In the genomic region with DNA sequence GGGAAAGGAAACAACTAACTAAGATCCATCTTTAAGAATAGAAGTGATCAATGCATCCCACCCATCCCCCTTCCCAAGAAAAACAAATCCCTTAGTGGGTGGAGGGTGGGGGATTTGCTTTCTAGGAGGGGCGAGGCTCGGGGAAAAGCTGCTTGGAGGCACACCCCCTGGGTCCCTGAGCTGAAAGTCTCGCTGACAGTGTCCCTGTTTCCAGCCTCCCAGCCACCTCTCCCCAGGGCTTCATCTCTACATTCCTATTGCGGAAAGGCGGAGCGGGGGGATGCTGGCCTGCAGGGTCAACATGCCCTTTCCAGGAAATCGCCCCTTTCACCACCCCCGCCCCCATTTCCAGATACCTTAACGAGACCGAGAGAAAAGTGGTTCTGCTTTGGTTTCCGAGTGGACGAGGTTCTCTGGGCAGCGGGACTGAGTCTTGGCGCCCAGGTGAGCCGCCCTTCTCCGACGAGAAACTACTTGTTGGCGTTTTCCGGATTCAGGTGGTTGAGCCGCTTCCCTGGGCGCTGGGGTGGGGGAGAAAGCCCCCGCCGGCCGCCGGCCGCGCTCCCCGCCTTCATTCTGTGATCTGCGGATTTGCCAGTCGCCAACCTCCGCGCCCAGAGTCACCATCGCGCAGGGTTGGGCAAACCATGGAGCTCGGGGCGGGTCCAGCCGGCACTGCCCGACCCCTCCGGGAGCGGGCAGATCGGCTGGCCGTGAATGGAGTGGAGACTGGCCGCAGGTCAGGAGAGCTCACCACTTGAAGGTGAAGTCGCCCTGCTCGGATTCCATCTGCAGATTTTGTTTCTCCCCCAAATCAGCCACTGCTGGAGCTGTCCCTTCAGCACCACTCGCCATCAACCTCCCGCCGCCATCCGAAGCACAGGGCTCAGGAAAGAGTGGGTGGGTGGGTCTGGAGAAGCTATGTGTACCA, we compare ENCODE assay signal across 7 cellular contexts. TPM values are rescaled to one million over a fixed set of nuclear protein-coding genes. Genes with fewer than 3 reads are reported as not detected.
DNase-seq lines count a peak whose midpoint lies in the region; ATAC-seq and TF ChIP-seq lines count a peak whose summit lies in the region.

No MANE protein-coding gene starts in this region.

- ATAC-seq in HCT116 (no peak), GM19452 (IDR thresholded peaks at IDR 0.05; ENCODE audit: unreplicated experiment) (no peak)

- no peak overlapping the region for H3K4me2 ChIP-seq in HCT116 (ENCODE audit: low read length)
- no peak overlapping the region for H3K4me2 ChIP-seq in fibroblast of lung (ENCODE audit: extremely low read depth, insufficient read depth, low read length)
- H3K4me2 ChIP-seq in skeletal muscle satellite cell (ENCODE audit: low read length), result peak overlapping the region; percentile 68

- no peaks in the 10 kb centered on the region for H3K4me1 ChIP-seq in HCT116 (ENCODE audit: control insufficient read depth in 1 of 2, insufficient read depth in 2 of 2, low read length in 2 of 2)
- H3K4me1 ChIP-seq in NT2/D1 (ENCODE audit: insufficient read depth, insufficient read length), result no peaks in the 10 kb centered on the region
- no peaks in the 10 kb centered on the region for H3K4me1 ChIP-seq in fibroblast of lung (ENCODE audit: control insufficient read depth, extremely low read depth, insufficient read depth, low read length)
- H3K4me1 ChIP-seq in skeletal muscle satellite cell (ENCODE audit: control insufficient read depth, insufficient read depth, low read length), result no peaks in the 10 kb centered on the region

- TF ChIP-seq CTCF in HCT116 (IDR thresholded peaks at IDR 0.05 in 2 of 3, conservative IDR thresholded peaks at IDR 0.05 in 1 of 3; ENCODE audit: borderline replicate concordance in 1 of 3, insufficient read depth in 1 of 3, low read depth in 2 of 3, low read length in 2 of 3) (no peak), fibroblast of lung (conservative IDR thresholded peaks at IDR 0.05 in 1 of 2, IDR thresholded peaks at IDR 0.05 in 1 of 2; ENCODE audit: low read depth in 1 of 2, low read length in 2 of 2) (no peak)

- TF ChIP-seq POLR2A in HCT116 (IDR thresholded peaks at IDR 0.05; ENCODE audit: borderline replicate concordance, extremely low read depth, insufficient read depth, insufficient read length), result no peak

- RAD21 ChIA-PET in HCT116 (lab: Charles Lee; ENCODE audit: low non-redundant PET in 1 of 2, low total read pairs in 2 of 2, uncharacterized antibody in 2 of 2, unreplicated experiment in 2 of 2), result no interaction called here

- H3K9me2 ChIP-seq in HCT116 (ENCODE audit: insufficient read depth), result no peaks in the 10 kb centered on the region

- H3K27ac ChIP-seq in HCT116 (ENCODE audit: low read depth, low read length) (no peak overlapping the region), fibroblast of lung (ENCODE audit: insufficient read depth, low read length) (no peak overlapping the region)

- H3K9me3 ChIP-seq in HCT116 (ENCODE audit: control insufficient read depth in 1 of 2, insufficient read depth in 1 of 2, low read depth in 1 of 2, low read length in 2 of 2), result no peaks in the 10 kb centered on the region
- no peaks in the 10 kb centered on the region for H3K9me3 ChIP-seq in NT2/D1 (ENCODE audit: insufficient read depth, low read length)
- H3K9me3 ChIP-seq in fibroblast of lung (ENCODE audit: control insufficient read depth, insufficient read depth, low read depth, low read length), result no peaks in the 10 kb centered on the region
- H3K9me3 ChIP-seq in skeletal muscle satellite cell (replicated peaks; ENCODE audit: low read length), result no peaks in the 10 kb centered on the region

- H3K4me3 ChIP-seq in HCT116 (replicated peaks in 1 of 2; ENCODE audit: low read depth in 1 of 2, low read length in 2 of 2) (no peak overlapping the region), NT2/D1 (ENCODE audit: insufficient read length, low read depth) (peak overlapping the region; percentile 46), fibroblast of lung (replicated peaks in 1 of 4; ENCODE audit: control extremely low read depth in 1 of 4, insufficient read depth in 1 of 4, low read depth in 3 of 4, low read length in 4 of 4) (peak overlapping the region in 1 of 4 experiments; percentile 9), skeletal muscle satellite cell (ENCODE audit: low read length) (peak overlapping the region; percentile 56)

- POLR2A ChIA-PET in HCT116 (lab: Charles Lee), result no interaction called here

- DNase-seq in HCT116 (ENCODE audit: low read depth, low spot score) (no peak), NT2/D1 (ENCODE audit: low read depth, low spot score) (peak; percentile 74), fibroblast of lung (ENCODE audit: low read depth in 2 of 2) (peak; percentile 36 to 51), NCI-H2029 (lab: John Stamatoyannopoulos, UW) (no peak)
- no peak for DNase-seq in effector CD8-positive, alpha-beta T cell (lab: John Stamatoyannopoulos, UW)

- CTCF ChIA-PET in HCT116 (lab: Charles Lee), result no interaction called here

- H3K9ac ChIP-seq in HCT116 (ENCODE audit: low read length), result no peak overlapping the region
- no peak overlapping the region for H3K9ac ChIP-seq in NT2/D1 (ENCODE audit: insufficient read length, low read depth)
- no peak overlapping the region for H3K9ac ChIP-seq in fibroblast of lung (ENCODE audit: insufficient read depth, low read length)
- H3K9ac ChIP-seq in skeletal muscle satellite cell (ENCODE audit: low read depth, low read length), result no peak overlapping the region

- no peaks in the 10 kb centered on the region for H3K36me3 ChIP-seq in HCT116 (ENCODE audit: control insufficient read depth in 1 of 2, insufficient read depth in 2 of 2, low read length in 2 of 2)
- no peaks in the 10 kb centered on the region for H3K36me3 ChIP-seq in NT2/D1 (ENCODE audit: insufficient read depth, insufficient read length, low read length)
- H3K36me3 ChIP-seq in fibroblast of lung (ENCODE audit: control insufficient read depth, insufficient read depth, low read length), result no peaks in the 10 kb centered on the region
- no peaks in the 10 kb centered on the region for H3K36me3 ChIP-seq in skeletal muscle satellite cell (ENCODE audit: insufficient read depth, low read length)

- H4K20me1 ChIP-seq in HCT116 (ENCODE audit: insufficient read depth) (no peaks in the 10 kb centered on the region), fibroblast of lung (ENCODE audit: control insufficient read depth, extremely low read depth, insufficient read depth, low read length) (no peaks in the 10 kb centered on the region)

- no peaks in the 10 kb centered on the region for H3K27me3 ChIP-seq in HCT116 (ENCODE audit: insufficient read depth, low read length)
- H3K27me3 ChIP-seq in NT2/D1 (ENCODE audit: insufficient read depth, insufficient read length), result peaks cover 20% of the 10 kb centered on the region
- H3K27me3 ChIP-seq in fibroblast of lung (ENCODE audit: control insufficient read depth, insufficient read depth, low read length), result peaks cover 28% of the 10 kb centered on the region
- H3K27me3 ChIP-seq in skeletal muscle satellite cell (ENCODE audit: control insufficient read depth, insufficient read depth, low read length), result peaks cover 42% of the 10 kb centered on the region

- H3K79me2 ChIP-seq in HCT116 (ENCODE audit: insufficient read depth, low read length) (no peaks in the 10 kb centered on the region), fibroblast of lung (ENCODE audit: control insufficient read depth, insufficient read depth, low read length) (no peaks in the 10 kb centered on the region)

- BruUV-seq in HCT116 (replicated peaks; lab: Mats Ljungman, UMichigan), result no TSS peak

- TF ChIP-seq RAD21 in HCT116 (IDR thresholded peaks at IDR 0.05; ENCODE audit: low read depth), result no peak

- intact Hi-C loops in HCT116 (cut with micrococcal nuclease), result no loop called here

- no peak overlapping the region for H2AFZ ChIP-seq in HCT116 (ENCODE audit: low read depth, low read length, poor library complexity, severe bottlenecking)
- no peak overlapping the region for H2AFZ ChIP-seq in fibroblast of lung (ENCODE audit: low read length)

TF ChIP-seq in HCT116, 20 proteins besides CTCF, POLR2A, EP300 and RAD21 (continues in another document):
- TF ChIP-seq, protein P1, sequence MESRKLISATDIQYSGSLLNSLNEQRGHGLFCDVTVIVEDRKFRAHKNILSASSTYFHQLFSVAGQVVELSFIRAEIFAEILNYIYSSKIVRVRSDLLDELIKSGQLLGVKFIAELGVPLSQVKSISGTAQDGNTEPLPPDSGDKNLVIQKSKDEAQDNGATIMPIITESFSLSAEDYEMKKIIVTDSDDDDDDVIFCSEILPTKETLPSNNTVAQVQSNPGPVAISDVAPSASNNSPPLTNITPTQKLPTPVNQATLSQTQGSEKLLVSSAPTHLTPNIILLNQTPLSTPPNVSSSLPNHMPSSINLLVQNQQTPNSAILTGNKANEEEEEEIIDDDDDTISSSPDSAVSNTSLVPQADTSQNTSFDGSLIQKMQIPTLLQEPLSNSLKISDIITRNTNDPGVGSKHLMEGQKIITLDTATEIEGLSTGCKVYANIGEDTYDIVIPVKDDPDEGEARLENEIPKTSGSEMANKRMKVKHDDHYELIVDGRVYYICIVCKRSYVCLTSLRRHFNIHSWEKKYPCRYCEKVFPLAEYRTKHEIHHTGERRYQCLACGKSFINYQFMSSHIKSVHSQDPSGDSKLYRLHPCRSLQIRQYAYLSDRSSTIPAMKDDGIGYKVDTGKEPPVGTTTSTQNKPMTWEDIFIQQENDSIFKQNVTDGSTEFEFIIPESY (IDR thresholded peaks at IDR 0.05; ENCODE audit: extremely low read depth, insufficient replicate concordance, low read length), result no peak

RNA-seq across cellular contexts. Expression of gene KCNC2, which starts 0.5 kb away (rescaled TPM):
- not detected for total RNA-seq in HCT116 (2021; ENCODE audit: unreplicated experiment)
- not detected in 2 replicates for polyA plus RNA-seq in HCT116 (2012)
- total RNA-seq in fibroblast of lung, result not detected in 2 replicates
- not detected in 2 replicates for polyA plus RNA-seq in fibroblast of lung
- not detected in 2 replicates for polyA plus RNA-seq in fibroblast of lung (2012)
- polyA minus RNA-seq in fibroblast of lung (ENCODE audit: low replicate concordance), result not detected in 2 replicates
- not detected in 2 replicates for total RNA-seq in skeletal muscle satellite cell (2012; rRNA removed)

Comparison
In these comparisons a context has a peak if more than half of its experiments do, and no peak if none do; other contexts are left out.
1. DNase-seq: peak in NT2/D1 (single experiment) and fibroblast of lung (2 of 2); none in HCT116 (single experiment), effector CD8-positive, alpha-beta T cell (single experiment) and NCI-H2029 (single experiment).
2. H3K4me3 ChIP-seq: peak in NT2/D1 (single experiment) and skeletal muscle satellite cell (single experiment); none in HCT116 (0 of 2).